In genomic region chr14:70014696-70015095, GRCh38 we compare ENCODE assay signal across 24 cellular contexts.
DNase-seq lines count a peak whose midpoint lies in the region; ATAC-seq, FAIRE-seq and TF ChIP-seq lines count a peak whose summit lies in the region.
"Had no signal": no experiment of that assay in that cellular context is flagged by ENCODE, and none has a peak within 500 bp of the region (broad histone marks: within the 10 kb centered on the region; RNA-seq: fewer than 3 reads in every experiment).

No MANE protein-coding gene starts in this region.

- TF ChIP-seq CTCF in GM23338 (conservative IDR thresholded peaks at IDR 0.05; ENCODE audit: low read depth in 2 of 2) (no peak), bronchial epithelial cell (IDR thresholded peaks at IDR 0.05; ENCODE audit: insufficient read depth, low read length, severe bottlenecking) (no peak), neural crest cell (conservative IDR thresholded peaks at IDR 0.05) (no peak), pancreas (IDR thresholded peaks at IDR 0.05) (no peak)

- no peak overlapping the region for H3K27ac Mint-ChIP-seq in GM23338
- peak overlapping the region; percentile 86 for H3K27ac Mint-ChIP-seq in neural crest cell (ENCODE audit: unreplicated experiment)
- H3K27ac Mint-ChIP-seq in activated CD8-positive, alpha-beta T cell treated with anti-CD3 and anti-CD28 coated beads, Interleukin-2, amount 10 ng/mL, durations not matched to agents 7 days and 5 days, result no peak overlapping the region
- H3K27ac Mint-ChIP-seq: B cell; CD4-positive, CD25-positive, alpha-beta regulatory T cell; CD8-positive, alpha-beta T cell had no signal

- ATAC-seq in GM23338 (no peak), pancreas (no peak)
- ATAC-seq in activated CD8-positive, alpha-beta T cell treated with anti-CD3 and anti-CD28 coated beads, Interleukin-2, amount 10 ng/mL, durations not matched to agents 7 days and 5 days, result no peak
- ATAC-seq: CD8-positive, alpha-beta T cell; GM12878 had no signal

- H3K36me3 ChIP-seq in GM23338 (ENCODE audit: insufficient read depth) (no peaks in the 10 kb centered on the region), bronchial epithelial cell (ENCODE audit: control insufficient read depth, insufficient read depth, low read length) (no peaks in the 10 kb centered on the region), pancreas (no peaks in the 10 kb centered on the region)
- H3K36me3 ChIP-seq: BLaER1 had no signal

- H2AFZ ChIP-seq in GM23338, result peak overlapping the region; percentile 7; the same call in 1 of the 2 replicates

- H3K4me3 ChIP-seq in GM23338, result no peak overlapping the region
- H3K4me3 ChIP-seq in bronchial epithelial cell (ENCODE audit: low read depth, low read length), result no peak overlapping the region
- H3K4me3 ChIP-seq in pancreas, result no peak overlapping the region
- H3K4me3 ChIP-seq: BLaER1, GM12878 had no signal

- no peaks in the 10 kb centered on the region for H4K20me1 ChIP-seq in GM23338 (replicated peaks; ENCODE audit: insufficient read depth)
- H4K20me1 ChIP-seq: BLaER1 had no signal

- CTCF ChIA-PET in activated CD8-positive, alpha-beta T cell treated with anti-CD3 and anti-CD28 coated beads, Interleukin-2, amount 10 ng/mL, durations not matched to agents 7 days and 5 days (lab: Charles Lee), result interaction anchor here (1.4 to 4.9 kb wide), 4 partner anchors 10 to 137 kb away, joined by 3 to 19 read pairs (median 6); no protein-coding TSS in a partner anchor

- H3K4me3 Mint-ChIP-seq in GM23338 (no peak overlapping the region), neural crest cell (peak overlapping the region; percentile 11)
- no peak overlapping the region for H3K4me3 Mint-ChIP-seq in activated CD8-positive, alpha-beta T cell treated with anti-CD3 and anti-CD28 coated beads, Interleukin-2, amount 10 ng/mL, durations not matched to agents 7 days and 5 days
- H3K4me3 Mint-ChIP-seq: B cell; CD4-positive, CD25-positive, alpha-beta regulatory T cell; CD8-positive, alpha-beta T cell had no signal

- WGBS in pancreas, 2 donors, result 81 to 83% methylated on average over 4 of the region's 4 CpGs

- H3K9me3 Mint-ChIP-seq in GM23338, result no peaks in the 10 kb centered on the region
- H3K9me3 Mint-ChIP-seq in neural crest cell, result peaks cover 6% of the 10 kb centered on the region
- H3K9me3 Mint-ChIP-seq in activated CD8-positive, alpha-beta T cell treated with anti-CD3 and anti-CD28 coated beads, Interleukin-2, amount 10 ng/mL, durations not matched to agents 7 days and 5 days (ENCODE audit: insufficient read depth), result no peaks in the 10 kb centered on the region
- H3K9me3 Mint-ChIP-seq: CD8-positive, alpha-beta T cell had no signal

- POLR2A ChIA-PET in activated CD8-positive, alpha-beta T cell treated with anti-CD3 and anti-CD28 coated beads, Interleukin-2, amount 10 ng/mL, durations not matched to agents 7 days and 5 days (lab: Charles Lee), result no interaction called here

- H3K4me1 ChIP-seq in GM23338 (ENCODE audit: insufficient read depth) (no peaks in the 10 kb centered on the region), pancreas (no peaks in the 10 kb centered on the region)
- H3K4me1 ChIP-seq: Caco-2 had no signal

- no peaks in the 10 kb centered on the region for H3K9me3 ChIP-seq in pancreas
- H3K9me3 ChIP-seq: BLaER1, Caco-2 had no signal

- H3K36me3 Mint-ChIP-seq in GM23338 (ENCODE audit: low read depth), result no peaks in the 10 kb centered on the region
- H3K36me3 Mint-ChIP-seq in neural crest cell (ENCODE audit: low read depth), result peaks cover 62% of the 10 kb centered on the region
- no peaks in the 10 kb centered on the region for H3K36me3 Mint-ChIP-seq in activated CD8-positive, alpha-beta T cell treated with anti-CD3 and anti-CD28 coated beads, Interleukin-2, amount 10 ng/mL, durations not matched to agents 7 days and 5 days (ENCODE audit: low read depth)
- H3K36me3 Mint-ChIP-seq: CD4-positive, CD25-positive, alpha-beta regulatory T cell; CD8-positive, alpha-beta T cell had no signal

- H3K9me2 ChIP-seq in GM23338 (ENCODE audit: insufficient read depth), result peaks cover 9% of the 10 kb centered on the region

- H3K27me3 ChIP-seq in GM23338 (ENCODE audit: insufficient read depth) (no peaks in the 10 kb centered on the region), bronchial epithelial cell (ENCODE audit: control insufficient read depth, insufficient read depth, low read length) (no peaks in the 10 kb centered on the region), pancreas (no peaks in the 10 kb centered on the region)
- H3K27me3 ChIP-seq: BLaER1 had no signal

- H3K27ac ChIP-seq in GM23338 (ENCODE audit: low read depth) (no peak overlapping the region), pancreas (no peak overlapping the region)
- H3K27ac ChIP-seq: 22Rv1, BLaER1, C4-2B had no signal

- H3F3A ChIP-seq in GM23338 (replicated peaks; ENCODE audit: low read depth), result no peaks in the 10 kb centered on the region

- H3K4me1 Mint-ChIP-seq in GM23338 (peaks cover 10% of the 10 kb centered on the region), neural crest cell (peaks cover 64% of the 10 kb centered on the region)
- H3K4me1 Mint-ChIP-seq in activated CD8-positive, alpha-beta T cell treated with anti-CD3 and anti-CD28 coated beads, Interleukin-2, amount 10 ng/mL, durations not matched to agents 7 days and 5 days (ENCODE audit: low read depth), result peaks cover 19% of the 10 kb centered on the region

- DNase-seq in GM23338 (ENCODE audit: low spot score) (no peak), bronchial epithelial cell (ENCODE audit: low read depth) (no peak), neural crest cell (ENCODE audit: low read depth, low spot score) (no peak), pancreas (no peak)
- no peak for DNase-seq in activated CD8-positive, alpha-beta T cell treated with anti-CD3 and anti-CD28 coated beads, Interleukin-2, amount 10 ng/mL, durations not matched to agents 7 days and 5 days
- no peak for DNase-seq in NK-92 treated with Interleukin-12 subunit alpha and Interleukin-12 subunit beta, amount 100 ng/mL, for 24 hours (lab: John Stamatoyannopoulos, UW)
- DNase-seq: Caco-2; CD4-positive, CD25-positive, alpha-beta regulatory T cell; CD8-positive, alpha-beta T cell; DMS 273 treated with DMSO at 0.1 percent for 48 hours; DMS79; EL; GDM1; GOT3; H7; HCEC 1CT had no signal

- no peak overlapping the region for H3K4me2 ChIP-seq in GM23338
- H3K4me2 ChIP-seq: BLaER1 had no signal

- H3K27me3 Mint-ChIP-seq in GM23338 (ENCODE audit: insufficient read depth, low read depth, poor library complexity) (peaks cover 3% of the 10 kb centered on the region), neural crest cell (ENCODE audit: low read depth) (no peaks in the 10 kb centered on the region)
- H3K27me3 Mint-ChIP-seq in activated CD8-positive, alpha-beta T cell treated with anti-CD3 and anti-CD28 coated beads, Interleukin-2, amount 10 ng/mL, durations not matched to agents 7 days and 5 days (ENCODE audit: low read depth), result peaks cover 19% of the 10 kb centered on the region

- FAIRE-seq in bronchial epithelial cell (lab: Jason Lieb, UNC) (peak; percentile 36), pancreas (lab: Jason Lieb, UNC) (no peak)
- FAIRE-seq: A204.1, D721Med, GM12878, GM19239 had no signal

- no peaks in the 10 kb centered on the region for H3K79me2 ChIP-seq in GM23338 (replicated peaks; ENCODE audit: insufficient read depth)

- intact Hi-C loops in pancreas (cut with DNase I), result loop anchor here in 1 of 3 donors (5.0 kb wide), 1 partner anchor 137 kb away; the partner anchor contains the start of gene SMOC1

TF ChIP-seq in GM23338, 12 proteins besides CTCF, POLR2A, EP300 and RAD21:
- TF ChIP-seq ZNF114 (CRISPR knock-in tag; IDR thresholded peaks at IDR 0.05), result no peak
- TF ChIP-seq NANOG (IDR thresholded peaks at IDR 0.05; ENCODE audit: borderline replicate concordance), result no peak
- no peak for TF ChIP-seq EZH2 (IDR thresholded peaks at IDR 0.05; ENCODE audit: low read depth, unreplicated experiment)
- TF ChIP-seq ETS1 (IDR thresholded peaks at IDR 0.05), result no peak
